ENCODE assay signal across 8 cellular contexts in genomic region chr21:36321325-36322082, GRCh38. TPM values are rescaled to one million over a fixed set of nuclear protein-coding genes. Genes with fewer than 3 reads are reported as not detected.
A peak's percentile ranks its signal among the peaks of the same experiment; 100 is the strongest.
DNase-seq lines count a peak whose midpoint lies in the region; ATAC-seq and TF ChIP-seq lines count a peak whose summit lies in the region.

No MANE protein-coding gene starts in this region.

- no peak for ATAC-seq in activated CD8-positive, alpha-beta T cell treated with anti-CD3 and anti-CD28 coated beads for 36 hours
- no peak for ATAC-seq in foreskin keratinocyte
- ATAC-seq in HG02763 (IDR thresholded peaks at IDR 0.05; ENCODE audit: unreplicated experiment) = no peak

- no peaks in the 10 kb centered on the region for H3K9me3 Mint-ChIP-seq in activated T-cell treated with anti-CD3 and anti-CD28 coated beads, Interleukin-2, amount 50 U/mL, for 24 hours
- no peaks in the 10 kb centered on the region for H3K9me3 Mint-ChIP-seq in activated CD8-positive, alpha-beta T cell treated with anti-CD3 and anti-CD28 coated beads for 36 hours

- no peak for TF ChIP-seq CTCF in activated CD8-positive, alpha-beta T cell treated with anti-CD3 and anti-CD28 coated beads for 36 hours (IDR thresholded peaks at IDR 0.05)
- no peak for TF ChIP-seq CTCF in foreskin keratinocyte (conservative IDR thresholded peaks at IDR 0.05)

- CTCF ChIA-PET in activated CD8-positive, alpha-beta T cell treated with anti-CD3 and anti-CD28 coated beads for 36 hours (lab: Charles Lee) = interaction anchor here (0.8 to 3.1 kb wide), 10 partner anchors 10 to 208 kb away, joined by 3 to 17 read pairs (median 4); no protein-coding TSS in a partner anchor

- peak overlapping the region; percentile 90 for H3K4me3 Mint-ChIP-seq in activated T-cell treated with anti-CD3 and anti-CD28 coated beads, Interleukin-2, amount 50 U/mL, for 24 hours
- H3K4me3 Mint-ChIP-seq in activated CD8-positive, alpha-beta T cell treated with anti-CD3 and anti-CD28 coated beads for 36 hours = peak overlapping the region; percentile 94

- POLR2A ChIA-PET in activated CD8-positive, alpha-beta T cell treated with anti-CD3 and anti-CD28 coated beads for 36 hours (lab: Charles Lee) = interaction anchor here (0.6 to 2.9 kb wide), 14 partner anchors 8 to 1434 kb away, joined by 3 to 20 read pairs (median 4); partner anchors contain the start of gene CHAF1B

- peaks cover 24% of the 10 kb centered on the region for H3K4me1 ChIP-seq in foreskin keratinocyte

- no peaks in the 10 kb centered on the region for H3K27me3 ChIP-seq in foreskin keratinocyte

- peak; percentile 38 for DNase-seq in activated T-cell treated with anti-CD3 and anti-CD28 coated beads, Interleukin-2, amount 50 U/mL, for 24 hours
- no peak for DNase-seq in activated T-cell treated with anti-CD3 and anti-CD28 coated beads for 4 hours
- DNase-seq in NCI-H146 (lab: John Stamatoyannopoulos, UW) = peak; percentile 54
- DNase-seq in activated CD8-positive, alpha-beta T cell treated with anti-CD3 and anti-CD28 coated beads for 36 hours = peak; percentile 23
- peak in 1 of 2 donors; percentile 38 for DNase-seq in foreskin keratinocyte
- peak; percentile 72 for DNase-seq in pons (ENCODE audit: low spot score)
- no peak for DNase-seq in GM19238 (ENCODE audit: insufficient read length, low spot score)

- H3K36me3 Mint-ChIP-seq in activated T-cell treated with anti-CD3 and anti-CD28 coated beads, Interleukin-2, amount 50 U/mL, for 24 hours (ENCODE audit: low read depth) = peaks cover 41% of the 10 kb centered on the region
- peaks cover 27% of the 10 kb centered on the region for H3K36me3 Mint-ChIP-seq in activated CD8-positive, alpha-beta T cell treated with anti-CD3 and anti-CD28 coated beads for 36 hours (ENCODE audit: low read depth)

- H3K27me3 Mint-ChIP-seq in activated T-cell treated with anti-CD3 and anti-CD28 coated beads, Interleukin-2, amount 50 U/mL, for 24 hours = no peaks in the 10 kb centered on the region
- H3K27me3 Mint-ChIP-seq in activated CD8-positive, alpha-beta T cell treated with anti-CD3 and anti-CD28 coated beads for 36 hours = no peaks in the 10 kb centered on the region

- intact Hi-C loops in activated CD8-positive, alpha-beta T cell treated with anti-CD3 and anti-CD28 coated beads for 36 hours (cut with micrococcal nuclease) = no loop called here

- H3K27ac ChIP-seq in foreskin keratinocyte = peak overlapping the region; percentile 92

- H3K4me1 Mint-ChIP-seq in activated T-cell treated with anti-CD3 and anti-CD28 coated beads, Interleukin-2, amount 50 U/mL, for 24 hours (ENCODE audit: low read depth) = peaks cover 43% of the 10 kb centered on the region
- peaks cover 35% of the 10 kb centered on the region for H3K4me1 Mint-ChIP-seq in activated CD8-positive, alpha-beta T cell treated with anti-CD3 and anti-CD28 coated beads for 36 hours (ENCODE audit: low read depth)

- H3K27ac Mint-ChIP-seq in activated T-cell treated with anti-CD3 and anti-CD28 coated beads, Interleukin-2, amount 50 U/mL, for 24 hours = peak overlapping the region; percentile 97
- H3K27ac Mint-ChIP-seq in activated CD8-positive, alpha-beta T cell treated with anti-CD3 and anti-CD28 coated beads for 36 hours = peak overlapping the region; percentile 97

RNA-seq across cellular contexts. Expression of gene MORC3, which starts 1.5 kb away (rescaled TPM):
- total RNA-seq in activated CD8-positive, alpha-beta T cell treated with anti-CD3 and anti-CD28 coated beads for 36 hours = 10 to 100 TPM; 20.4 to 20.7 TPM
- 34.6 and 35.3 TPM in 2 replicates for total RNA-seq in foreskin keratinocyte
- polyA plus RNA-seq in foreskin keratinocyte = 6.9 and 8.6 TPM in 2 replicates

Comparison
In these comparisons a context has a peak if more than half of its experiments do, and no peak if none do; other contexts are left out.
1. DNase-seq: peak in activated T-cell treated with anti-CD3 and anti-CD28 coated beads, Interleukin-2, amount 50 U/mL, for 24 hours (single experiment), NCI-H146 (single experiment), activated CD8-positive, alpha-beta T cell treated with anti-CD3 and anti-CD28 coated beads for 36 hours (single experiment) and pons (single experiment); none in activated T-cell treated with anti-CD3 and anti-CD28 coated beads for 4 hours (single experiment) and GM19238 (single experiment).